Comparison of ENCODE assay signal across 31 cellular contexts in genomic region chr6:157174731-157175130, GRCh38.
"Had no signal": no experiment of that assay in that cellular context is flagged by ENCODE, and none has a peak within 500 bp of the region (broad histone marks: within the 10 kb centered on the region; RNA-seq: fewer than 3 reads in every experiment).

No MANE protein-coding gene starts in this region.

- DNase-seq: activated effector memory CD4-positive, alpha-beta T cell treated with anti-CD3 and anti-CD28 coated beads, Interleukin-2, amount 50 U/mL, for 16 hours; activated effector memory CD4-positive, alpha-beta T cell treated with Interleukin-2 at 50 U/mL for 16 hours; activated gamma-delta T cell; activated gamma-delta T cell treated with Interleukin-2 at 50 U/mL for 16 hours; activated naive CD4-positive, alpha-beta T cell; activated naive CD4-positive, alpha-beta T cell treated with anti-CD3 and anti-CD28 coated beads for 36 hours; activated naive CD4-positive, alpha-beta T cell treated with anti-CD3 and anti-CD28 coated beads, Interleukin-2, amount 10 ng/mL, durations not matched to agents 7 days and 5 days; activated naive CD4-positive, alpha-beta T cell treated with anti-CD3 and anti-CD28 coated beads, Interleukin-2, amount 50 U/mL, for 16 hours; activated naive CD4-positive, alpha-beta T cell treated with Interleukin-2 at 50 U/mL for 16 hours; activated naive CD8-positive, alpha-beta T cell treated with anti-CD3 and anti-CD28 coated beads for 36 hours; activated naive CD8-positive, alpha-beta T cell treated with anti-CD3 and anti-CD28 coated beads, Interleukin-2, amount 10 ng/mL, durations not matched to agents 7 days and 5 days; activated naive CD8-positive, alpha-beta T cell treated with anti-CD3 and anti-CD28 coated beads, Interleukin-2, amount 50 U/mL, for 24 hours; activated T-cell treated with anti-CD3 and anti-CD28 coated beads, Interleukin-2, amount 50 U/mL, for 24 hours; activated T-cell treated with anti-CD3 and anti-CD28 coated beads, Interleukin-2, amount 50 U/mL, for 4 hours; activated T-cell treated with anti-CD3 and anti-CD28 coated beads, Interleukin-2, amount 50 U/mL, for 48 hours; activated T-cell treated with anti-CD3 and anti-CD28 coated beads, Interleukin-2, amount 50 U/mL, for 72 hours; adrenal gland; amniotic stem cell; amygdala; anterior cingulate cortex; aorta; body of pancreas; brain microvascular endothelial cell; caudate nucleus; central memory CD4-positive, alpha-beta T cell; cerebellar nuclear complex had no signal

- H3K27me3 ChIP-seq: adrenal gland, ascending aorta, body of pancreas, brain microvascular endothelial cell, breast epithelium, cardiac muscle cell had no signal

- ATAC-seq: activated naive CD4-positive, alpha-beta T cell treated with anti-CD3 and anti-CD28 coated beads, Interleukin-2, amount 50 U/mL, for 72 hours; activated naive CD8-positive, alpha-beta T cell treated with anti-CD3 and anti-CD28 coated beads, Interleukin-2, amount 50 U/mL, for 24 hours; activated T-cell treated with anti-CD3 and anti-CD28 coated beads, Interleukin-2, amount 50 U/mL, for 4 hours; activated T-cell treated with anti-CD3 and anti-CD28 coated beads, Interleukin-2, amount 50 U/mL, for 72 hours; activated T-helper 17 cell treated with anti-CD3 and anti-CD28 coated beads, Interleukin-2, amount 50 U/mL, for 72 hours; body of pancreas had no signal

- H3K9me3 ChIP-seq: adrenal gland, ascending aorta, body of pancreas, breast epithelium had no signal

- H3K36me3 ChIP-seq: adrenal gland, brain microvascular endothelial cell, breast epithelium, cardiac muscle cell had no signal

- H3K4me1 ChIP-seq: breast epithelium had no signal

- H3K4me3 ChIP-seq: adrenal gland, ascending aorta, body of pancreas, breast epithelium, cardiac muscle cell had no signal

- H3K27ac ChIP-seq: adrenal gland, ascending aorta, body of pancreas, brain microvascular endothelial cell, breast epithelium, cardiac muscle cell had no signal
